In the genomic region with DNA sequence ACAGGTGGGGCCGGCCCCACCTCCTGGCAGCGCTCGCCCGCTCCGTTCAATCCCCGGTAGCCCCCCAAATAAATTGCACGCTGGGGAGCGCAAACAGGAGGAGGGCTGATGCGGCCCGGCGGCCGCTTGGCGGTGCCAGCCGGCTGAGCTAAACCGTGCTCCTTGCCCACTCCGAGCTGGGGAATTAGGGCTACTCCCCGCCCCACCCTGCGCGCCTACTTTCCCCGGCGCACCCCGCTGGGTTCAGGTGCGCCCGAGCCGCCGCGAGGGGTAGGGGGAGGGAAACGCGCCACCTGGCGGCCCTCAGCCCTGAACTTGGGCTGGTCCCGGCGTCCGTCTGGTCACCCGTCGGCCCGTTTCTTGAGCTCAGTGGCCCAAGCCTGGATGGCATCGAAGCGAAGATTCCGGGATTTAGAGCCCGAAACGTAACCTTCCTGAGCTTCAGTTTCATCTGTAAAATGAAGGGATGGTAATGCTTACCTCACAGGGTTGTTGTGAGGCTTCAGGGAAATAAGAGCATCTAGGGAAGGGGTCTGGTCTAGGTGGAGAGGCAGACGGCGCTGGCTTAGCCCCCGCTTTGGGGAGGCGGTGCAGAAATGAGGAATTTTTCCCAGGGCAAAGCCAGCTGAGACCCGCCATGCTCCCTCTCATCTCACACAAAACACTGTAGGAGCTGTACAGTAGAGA, we compare ENCODE assay signal across 8 cellular contexts. TPM values are rescaled to one million over a fixed set of nuclear protein-coding genes. Genes with fewer than 3 reads are reported as not detected.
DNase-seq lines count a peak whose midpoint lies in the region; ATAC-seq and TF ChIP-seq lines count a peak whose summit lies in the region.

No MANE protein-coding gene starts in this region.

- H3K27me3 Mint-ChIP-seq in WTC11 (ENCODE audit: low read depth): peaks cover 30% of the 10 kb centered on the region

- TF ChIP-seq CTCF in GM12864 (IDR thresholded peaks at IDR 0.05; ENCODE audit: low read depth, low read length, missing control alignments) (peak; percentile 74), WTC11 (IDR thresholded peaks at IDR 0.05) (peak; percentile 56), cardiac fibroblast (IDR thresholded peaks at IDR 0.05; ENCODE audit: low read depth, low read length) (peak; percentile 61)

- peak overlapping the region; percentile 65 for H3K4me3 Mint-ChIP-seq in WTC11

- peaks cover 2% of the 10 kb centered on the region for H3K9me3 Mint-ChIP-seq in WTC11

- ATAC-seq in HG02571 (IDR thresholded peaks at IDR 0.05; ENCODE audit: unreplicated experiment) (peak; percentile 61), WTC11 (peak; percentile 45)

- H3K4me1 Mint-ChIP-seq in WTC11: peaks cover 42% of the 10 kb centered on the region

- CTCF ChIA-PET in WTC11 (lab: Charles Lee): interaction anchor here (0.5 to 4.3 kb wide), 51 partner anchors 9 to 436 kb away, joined by 3 to 98 read pairs (median 5); a partner anchor contains a TSS

- peak overlapping the region; percentile 74; the same call in 1 of the 2 replicates for H3K27ac Mint-ChIP-seq in WTC11

- no peak for DNase-seq in GM12864 (ENCODE audit: low read depth)
- DNase-seq in NCI-H187 (lab: John Stamatoyannopoulos, UW): peak; percentile 91 to 95
- peak; percentile 85 for DNase-seq in WTC11 (ENCODE audit: low spot score)
- peak in 1 of 2 donors; percentile 47 for DNase-seq in cardiac fibroblast (ENCODE audit: low read depth in 2 of 2)
- peak; percentile 68 for DNase-seq in kidney tubule cell (ENCODE audit: low spot score)
- DNase-seq in stimulated activated CD4-positive, alpha-beta T cell treated with anti-CD3 and anti-CD28 coated beads, Interleukin-1b, Interleukin-23, amount 100 ng/mL, for 48 hours: peak; percentile 55
- DNase-seq in amniotic stem cell (lab: John Stamatoyannopoulos, UW): no peak

- POLR2A ChIA-PET in WTC11 (lab: Charles Lee): interaction anchor here (0.9 to 3.2 kb wide), 8 partner anchors 10 to 163 kb away, joined by 3 to 25 read pairs (median 4); a partner anchor contains a TSS

- H3K4me3 ChIP-seq in GM12864 (ENCODE audit: low read depth, low read length) (peak overlapping the region; percentile 80), cardiac fibroblast (replicated peaks in 1 of 2; ENCODE audit: low read depth in 2 of 2, low read length in 2 of 2) (peak overlapping the region; percentile 63 to 67)

- peaks cover under 1% of the 10 kb centered on the region; the same call in 1 of the 2 replicates for H3K36me3 Mint-ChIP-seq in WTC11

TF ChIP-seq in WTC11, 78 proteins besides CTCF, POLR2A, EP300 and RAD21 (continues in another document):
- TF ChIP-seq, protein P1, sequence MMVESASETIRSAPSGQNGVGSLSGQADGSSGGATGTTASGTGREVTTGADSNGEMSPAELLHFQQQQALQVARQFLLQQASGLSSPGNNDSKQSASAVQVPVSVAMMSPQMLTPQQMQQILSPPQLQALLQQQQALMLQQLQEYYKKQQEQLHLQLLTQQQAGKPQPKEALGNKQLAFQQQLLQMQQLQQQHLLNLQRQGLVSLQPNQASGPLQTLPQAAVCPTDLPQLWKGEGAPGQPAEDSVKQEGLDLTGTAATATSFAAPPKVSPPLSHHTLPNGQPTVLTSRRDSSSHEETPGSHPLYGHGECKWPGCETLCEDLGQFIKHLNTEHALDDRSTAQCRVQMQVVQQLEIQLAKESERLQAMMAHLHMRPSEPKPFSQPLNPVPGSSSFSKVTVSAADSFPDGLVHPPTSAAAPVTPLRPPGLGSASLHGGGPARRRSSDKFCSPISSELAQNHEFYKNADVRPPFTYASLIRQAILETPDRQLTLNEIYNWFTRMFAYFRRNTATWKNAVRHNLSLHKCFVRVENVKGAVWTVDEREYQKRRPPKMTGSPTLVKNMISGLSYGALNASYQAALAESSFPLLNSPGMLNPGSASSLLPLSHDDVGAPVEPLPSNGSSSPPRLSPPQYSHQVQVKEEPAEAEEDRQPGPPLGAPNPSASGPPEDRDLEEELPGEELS (CRISPR knock-in tag; IDR thresholded peaks at IDR 0.05): peak; percentile 57; the same call in 1 of the 2 replicates
- TF ChIP-seq, protein P2, sequence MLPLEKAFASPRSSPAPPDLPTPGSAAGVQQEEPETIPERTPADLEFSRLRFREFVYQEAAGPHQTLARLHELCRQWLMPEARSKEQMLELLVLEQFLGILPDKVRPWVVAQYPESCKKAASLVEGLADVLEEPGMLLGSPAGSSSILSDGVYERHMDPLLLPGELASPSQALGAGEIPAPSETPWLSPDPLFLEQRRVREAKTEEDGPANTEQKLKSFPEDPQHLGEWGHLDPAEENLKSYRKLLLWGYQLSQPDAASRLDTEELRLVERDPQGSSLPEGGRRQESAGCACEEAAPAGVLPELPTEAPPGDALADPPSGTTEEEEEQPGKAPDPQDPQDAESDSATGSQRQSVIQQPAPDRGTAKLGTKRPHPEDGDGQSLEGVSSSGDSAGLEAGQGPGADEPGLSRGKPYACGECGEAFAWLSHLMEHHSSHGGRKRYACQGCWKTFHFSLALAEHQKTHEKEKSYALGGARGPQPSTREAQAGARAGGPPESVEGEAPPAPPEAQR (CRISPR knock-in tag; IDR thresholded peaks at IDR 0.05): no peak
- TF ChIP-seq NR1H2 (CRISPR knock-in tag; IDR thresholded peaks at IDR 0.05): no peak
- peak; percentile 29; the same call in 1 of the 2 replicates for TF ChIP-seq CBFB (CRISPR knock-in tag; IDR thresholded peaks at IDR 0.05; ENCODE audit: low read depth)
- no peak for TF ChIP-seq GTF2I (CRISPR knock-in tag; conservative IDR thresholded peaks at IDR 0.05)
- TF ChIP-seq, protein P3, sequence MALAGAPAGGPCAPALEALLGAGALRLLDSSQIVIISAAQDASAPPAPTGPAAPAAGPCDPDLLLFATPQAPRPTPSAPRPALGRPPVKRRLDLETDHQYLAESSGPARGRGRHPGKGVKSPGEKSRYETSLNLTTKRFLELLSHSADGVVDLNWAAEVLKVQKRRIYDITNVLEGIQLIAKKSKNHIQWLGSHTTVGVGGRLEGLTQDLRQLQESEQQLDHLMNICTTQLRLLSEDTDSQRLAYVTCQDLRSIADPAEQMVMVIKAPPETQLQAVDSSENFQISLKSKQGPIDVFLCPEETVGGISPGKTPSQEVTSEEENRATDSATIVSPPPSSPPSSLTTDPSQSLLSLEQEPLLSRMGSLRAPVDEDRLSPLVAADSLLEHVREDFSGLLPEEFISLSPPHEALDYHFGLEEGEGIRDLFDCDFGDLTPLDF (CRISPR knock-in tag; IDR thresholded peaks at IDR 0.05): no peak
- TF ChIP-seq MYBL2 (CRISPR knock-in tag; IDR thresholded peaks at IDR 0.05): peak; percentile 45; the same call in 1 of the 2 replicates
- TF ChIP-seq, protein P4, sequence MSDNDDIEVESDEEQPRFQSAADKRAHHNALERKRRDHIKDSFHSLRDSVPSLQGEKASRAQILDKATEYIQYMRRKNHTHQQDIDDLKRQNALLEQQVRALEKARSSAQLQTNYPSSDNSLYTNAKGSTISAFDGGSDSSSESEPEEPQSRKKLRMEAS (CRISPR knock-in tag; IDR thresholded peaks at IDR 0.05): peak; percentile 83
- TF ChIP-seq TEAD1 (CRISPR knock-in tag; IDR thresholded peaks at IDR 0.05): 0 out of 2 replicates have a peak, but pooled peaks have one; percentile 12
- no peak for TF ChIP-seq ZNF317 (CRISPR knock-in tag; IDR thresholded peaks at IDR 0.05; ENCODE audit: borderline replicate concordance, low read depth)
- no peak for TF ChIP-seq RELA (CRISPR knock-in tag; IDR thresholded peaks at IDR 0.05; ENCODE audit: borderline replicate concordance)
- 0 out of 2 replicates have a peak, but pooled peaks have one; percentile 21 for TF ChIP-seq ESRRA (CRISPR knock-in tag; IDR thresholded peaks at IDR 0.05; ENCODE audit: borderline replicate concordance)
- TF ChIP-seq CREM (CRISPR knock-in tag; IDR thresholded peaks at IDR 0.05): peak; percentile 25; the same call in 1 of the 2 replicates
- peak; percentile 42; the same call in 1 of the 2 replicates for TF ChIP-seq ZNF232 (CRISPR knock-in tag; IDR thresholded peaks at IDR 0.05)
- TF ChIP-seq ZNF423 (CRISPR knock-in tag; IDR thresholded peaks at IDR 0.05): peak; percentile 71
- TF ChIP-seq OVOL2 (CRISPR knock-in tag; IDR thresholded peaks at IDR 0.05; ENCODE audit: borderline replicate concordance): no peak
- no peak for TF ChIP-seq NFE2L1 (CRISPR knock-in tag; IDR thresholded peaks at IDR 0.05)
- TF ChIP-seq, protein P5, sequence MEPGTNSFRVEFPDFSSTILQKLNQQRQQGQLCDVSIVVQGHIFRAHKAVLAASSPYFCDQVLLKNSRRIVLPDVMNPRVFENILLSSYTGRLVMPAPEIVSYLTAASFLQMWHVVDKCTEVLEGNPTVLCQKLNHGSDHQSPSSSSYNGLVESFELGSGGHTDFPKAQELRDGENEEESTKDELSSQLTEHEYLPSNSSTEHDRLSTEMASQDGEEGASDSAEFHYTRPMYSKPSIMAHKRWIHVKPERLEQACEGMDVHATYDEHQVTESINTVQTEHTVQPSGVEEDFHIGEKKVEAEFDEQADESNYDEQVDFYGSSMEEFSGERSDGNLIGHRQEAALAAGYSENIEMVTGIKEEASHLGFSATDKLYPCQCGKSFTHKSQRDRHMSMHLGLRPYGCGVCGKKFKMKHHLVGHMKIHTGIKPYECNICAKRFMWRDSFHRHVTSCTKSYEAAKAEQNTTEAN (CRISPR knock-in tag; IDR thresholded peaks at IDR 0.05): 0 out of 2 replicates have a peak, but pooled peaks have one; percentile 64

RNA-seq across cellular contexts. Expression of a gene that starts 0.5 kb away (rescaled TPM):
- total RNA-seq in WTC11 (2021): 31.0 to 32.6 TPM (median 32.2 TPM) in 3 replicates

RNA-seq across cellular contexts. Expression of a gene that starts 19.0 kb away (rescaled TPM):
- total RNA-seq in WTC11 (2021): 26.3 to 31.4 TPM (median 27.3 TPM) in 3 replicates

RNA-seq across cellular contexts. Expression of a gene that starts 52.7 kb away (rescaled TPM):
- total RNA-seq in WTC11 (2021): 11.5 to 14.0 TPM (median 12.9 TPM) in 3 replicates

Comparison
In these comparisons a context has a peak if more than half of its experiments do, and no peak if none do; other contexts are left out.
1. DNase-seq: peak in NCI-H187 (2 of 2), WTC11 (single experiment), kidney tubule cell (single experiment) and stimulated activated CD4-positive, alpha-beta T cell treated with anti-CD3 and anti-CD28 coated beads, Interleukin-1b, Interleukin-23, amount 100 ng/mL, for 48 hours (single experiment); none in GM12864 (single experiment) and amniotic stem cell (single experiment).
2. Peak in every context shown above with its lines, with median percentiles within 50 percentile points of each other: CTCF ChIP-seq.